In genomic region chr9:128757602-128758001, GRCh38 we compare ENCODE assay signal across 22 cellular contexts.
"Had no signal": no experiment of that assay in that cellular context is flagged by ENCODE, and none has a peak within 500 bp of the region (broad histone marks: within the 10 kb centered on the region; RNA-seq: fewer than 3 reads in every experiment).

No MANE protein-coding gene starts in this region.

- DNase-seq: dermis blood vessel endothelial cell; dorsolateral prefrontal cortex; effector CD4-positive, alpha-beta T cell; effector memory CD4-positive, alpha-beta T cell; foreskin keratinocyte; heart left ventricle; hypothalamus; immature natural killer cell; islet precursor cell; kidney; kidney glomerular epithelial cell; left colon; left ventricle myocardium superior; lower lobe of right lung; mesenchymal stem cell; mucosa of descending colon; naive B cell; naive thymus-derived CD8-positive, alpha-beta T cell had no signal

- H3K9me3 ChIP-seq: esophagus muscularis mucosa, gastroesophageal sphincter, heart left ventricle, lower lobe of right lung, mucosa of descending colon had no signal

- H3K27ac ChIP-seq: coronary artery, esophagus muscularis mucosa, foreskin keratinocyte, gastroesophageal sphincter, heart left ventricle, hepatocyte, lower lobe of right lung had no signal

- H3K4me1 ChIP-seq: foreskin keratinocyte, lower lobe of right lung had no signal

- H3K27me3 ChIP-seq: dorsolateral prefrontal cortex, esophagus muscularis mucosa, foreskin keratinocyte, gastroesophageal sphincter, heart left ventricle, hepatocyte had no signal

- H3K4me3 ChIP-seq: coronary artery, dorsolateral prefrontal cortex, esophagus muscularis mucosa, gastroesophageal sphincter, heart left ventricle, hepatocyte, lower lobe of right lung, mucosa of descending colon had no signal
